1 cellular context compared by ENCODE assay signal in the genomic region with DNA sequence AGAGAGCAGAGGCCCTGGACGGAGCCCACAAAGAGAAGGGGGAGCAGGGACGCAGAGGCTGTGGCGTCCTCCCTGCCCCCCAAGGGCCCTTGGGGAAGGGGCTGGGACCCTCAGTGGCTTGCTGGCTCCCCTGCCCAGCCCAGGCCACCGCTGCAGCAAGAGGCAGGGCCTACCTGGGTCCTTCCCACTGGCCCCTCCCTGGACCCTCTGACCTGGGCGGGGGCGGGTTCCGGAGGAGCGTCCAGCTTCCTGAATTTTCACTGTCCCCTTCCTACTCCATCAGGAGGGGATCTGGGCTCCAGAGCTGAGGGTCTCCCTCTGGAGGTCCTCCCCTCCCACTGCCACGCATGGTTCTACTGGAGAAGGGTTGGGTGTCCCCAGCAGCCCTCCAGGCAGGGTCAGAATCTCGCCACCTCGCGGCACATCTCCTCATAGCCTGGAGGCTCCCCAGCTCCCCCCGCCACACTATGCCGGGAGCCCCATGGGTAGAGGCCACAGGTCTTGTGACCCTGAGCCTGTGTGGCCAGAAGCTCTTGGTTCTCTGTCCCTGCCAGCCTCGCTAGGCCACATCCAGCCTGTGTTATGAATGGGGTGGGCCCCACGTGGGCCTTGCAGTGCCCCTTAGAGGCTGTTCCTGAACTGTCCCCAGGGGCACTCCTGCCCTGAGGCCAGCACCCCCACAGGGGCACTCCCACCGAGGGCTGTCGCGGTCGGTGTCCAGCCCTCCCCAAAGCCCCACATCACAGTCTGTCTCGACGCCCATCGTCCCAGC.
TF ChIP-seq lines count a peak whose summit lies in the region.

No MANE protein-coding gene starts in this region.

TF ChIP-seq in K562, 482 proteins besides CTCF, POLR2A, EP300 and RAD21 (continues in another document):
- no peak for TF ChIP-seq NBN (IDR thresholded peaks at IDR 0.05; ENCODE audit: low read depth)
- TF ChIP-seq, protein P1, sequence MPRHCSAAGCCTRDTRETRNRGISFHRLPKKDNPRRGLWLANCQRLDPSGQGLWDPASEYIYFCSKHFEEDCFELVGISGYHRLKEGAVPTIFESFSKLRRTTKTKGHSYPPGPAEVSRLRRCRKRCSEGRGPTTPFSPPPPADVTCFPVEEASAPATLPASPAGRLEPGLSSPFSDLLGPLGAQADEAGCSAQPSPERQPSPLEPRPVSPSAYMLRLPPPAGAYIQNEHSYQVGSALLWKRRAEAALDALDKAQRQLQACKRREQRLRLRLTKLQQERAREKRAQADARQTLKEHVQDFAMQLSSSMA (CRISPR knock-in tag; IDR thresholded peaks at IDR 0.05): no peak; the same call in 1 of the 2 replicates
- no peak for TF ChIP-seq ZNF695 (CRISPR knock-in tag; IDR thresholded peaks at IDR 0.05)
- TF ChIP-seq, protein P2, sequence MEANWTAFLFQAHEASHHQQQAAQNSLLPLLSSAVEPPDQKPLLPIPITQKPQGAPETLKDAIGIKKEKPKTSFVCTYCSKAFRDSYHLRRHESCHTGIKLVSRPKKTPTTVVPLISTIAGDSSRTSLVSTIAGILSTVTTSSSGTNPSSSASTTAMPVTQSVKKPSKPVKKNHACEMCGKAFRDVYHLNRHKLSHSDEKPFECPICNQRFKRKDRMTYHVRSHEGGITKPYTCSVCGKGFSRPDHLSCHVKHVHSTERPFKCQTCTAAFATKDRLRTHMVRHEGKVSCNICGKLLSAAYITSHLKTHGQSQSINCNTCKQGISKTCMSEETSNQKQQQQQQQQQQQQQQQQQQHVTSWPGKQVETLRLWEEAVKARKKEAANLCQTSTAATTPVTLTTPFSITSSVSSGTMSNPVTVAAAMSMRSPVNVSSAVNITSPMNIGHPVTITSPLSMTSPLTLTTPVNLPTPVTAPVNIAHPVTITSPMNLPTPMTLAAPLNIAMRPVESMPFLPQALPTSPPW (CRISPR knock-in tag; IDR thresholded peaks at IDR 0.05): peak; percentile 86
- no peak for TF ChIP-seq GTF2F1 (IDR thresholded peaks at IDR 0.05; ENCODE audit: low read depth, low read length)
- no peak for TF ChIP-seq JUNB (CRISPR knock-in tag; conservative IDR thresholded peaks at IDR 0.05)
- no peak for TF ChIP-seq BCOR (IDR thresholded peaks at IDR 0.05)
- peak; percentile 54; the same call in 1 of the 2 replicates for TF ChIP-seq TOE1 (IDR thresholded peaks at IDR 0.05; ENCODE audit: borderline replicate concordance)
- no peak for TF ChIP-seq TOE1 (CRISPR knock-in tag; IDR thresholded peaks at IDR 0.05; ENCODE audit: borderline replicate concordance, low read depth)
- TF ChIP-seq, protein P3, sequence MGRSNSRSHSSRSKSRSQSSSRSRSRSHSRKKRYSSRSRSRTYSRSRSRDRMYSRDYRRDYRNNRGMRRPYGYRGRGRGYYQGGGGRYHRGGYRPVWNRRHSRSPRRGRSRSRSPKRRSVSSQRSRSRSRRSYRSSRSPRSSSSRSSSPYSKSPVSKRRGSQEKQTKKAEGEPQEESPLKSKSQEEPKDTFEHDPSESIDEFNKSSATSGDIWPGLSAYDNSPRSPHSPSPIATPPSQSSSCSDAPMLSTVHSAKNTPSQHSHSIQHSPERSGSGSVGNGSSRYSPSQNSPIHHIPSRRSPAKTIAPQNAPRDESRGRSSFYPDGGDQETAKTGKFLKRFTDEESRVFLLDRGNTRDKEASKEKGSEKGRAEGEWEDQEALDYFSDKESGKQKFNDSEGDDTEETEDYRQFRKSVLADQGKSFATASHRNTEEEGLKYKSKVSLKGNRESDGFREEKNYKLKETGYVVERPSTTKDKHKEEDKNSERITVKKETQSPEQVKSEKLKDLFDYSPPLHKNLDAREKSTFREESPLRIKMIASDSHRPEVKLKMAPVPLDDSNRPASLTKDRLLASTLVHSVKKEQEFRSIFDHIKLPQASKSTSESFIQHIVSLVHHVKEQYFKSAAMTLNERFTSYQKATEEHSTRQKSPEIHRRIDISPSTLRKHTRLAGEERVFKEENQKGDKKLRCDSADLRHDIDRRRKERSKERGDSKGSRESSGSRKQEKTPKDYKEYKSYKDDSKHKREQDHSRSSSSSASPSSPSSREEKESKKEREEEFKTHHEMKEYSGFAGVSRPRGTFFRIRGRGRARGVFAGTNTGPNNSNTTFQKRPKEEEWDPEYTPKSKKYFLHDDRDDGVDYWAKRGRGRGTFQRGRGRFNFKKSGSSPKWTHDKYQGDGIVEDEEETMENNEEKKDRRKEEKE (IDR thresholded peaks at IDR 0.05; ENCODE audit: borderline replicate concordance in 1 of 2, control insufficient read depth in 1 of 2, low read depth in 2 of 2, low read length in 1 of 2): no peak
- TF ChIP-seq SUPT5H (IDR thresholded peaks at IDR 0.05): 0 out of 2 replicates have a peak, but pooled peaks have one; percentile 35
- TF ChIP-seq, protein P4, sequence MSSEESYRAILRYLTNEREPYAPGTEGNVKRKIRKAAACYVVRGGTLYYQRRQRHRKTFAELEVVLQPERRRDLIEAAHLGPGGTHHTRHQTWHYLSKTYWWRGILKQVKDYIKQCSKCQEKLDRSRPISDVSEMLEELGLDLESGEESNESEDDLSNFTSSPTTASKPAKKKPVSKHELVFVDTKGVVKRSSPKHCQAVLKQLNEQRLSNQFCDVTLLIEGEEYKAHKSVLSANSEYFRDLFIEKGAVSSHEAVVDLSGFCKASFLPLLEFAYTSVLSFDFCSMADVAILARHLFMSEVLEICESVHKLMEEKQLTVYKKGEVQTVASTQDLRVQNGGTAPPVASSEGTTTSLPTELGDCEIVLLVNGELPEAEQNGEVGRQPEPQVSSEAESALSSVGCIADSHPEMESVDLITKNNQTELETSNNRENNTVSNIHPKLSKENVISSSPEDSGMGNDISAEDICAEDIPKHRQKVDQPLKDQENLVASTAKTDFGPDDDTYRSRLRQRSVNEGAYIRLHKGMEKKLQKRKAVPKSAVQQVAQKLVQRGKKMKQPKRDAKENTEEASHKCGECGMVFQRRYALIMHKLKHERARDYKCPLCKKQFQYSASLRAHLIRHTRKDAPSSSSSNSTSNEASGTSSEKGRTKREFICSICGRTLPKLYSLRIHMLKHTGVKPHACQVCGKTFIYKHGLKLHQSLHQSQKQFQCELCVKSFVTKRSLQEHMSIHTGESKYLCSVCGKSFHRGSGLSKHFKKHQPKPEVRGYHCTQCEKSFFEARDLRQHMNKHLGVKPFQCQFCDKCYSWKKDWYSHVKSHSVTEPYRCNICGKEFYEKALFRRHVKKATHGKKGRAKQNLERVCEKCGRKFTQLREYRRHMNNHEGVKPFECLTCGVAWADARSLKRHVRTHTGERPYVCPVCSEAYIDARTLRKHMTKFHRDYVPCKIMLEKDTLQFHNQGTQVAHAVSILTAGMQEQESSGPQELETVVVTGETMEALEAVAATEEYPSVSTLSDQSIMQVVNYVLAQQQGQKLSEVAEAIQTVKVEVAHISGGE (CRISPR knock-in tag; IDR thresholded peaks at IDR 0.05): no peak
- TF ChIP-seq SMARCA5 (IDR thresholded peaks at IDR 0.05): no peak
- TF ChIP-seq, protein P5, sequence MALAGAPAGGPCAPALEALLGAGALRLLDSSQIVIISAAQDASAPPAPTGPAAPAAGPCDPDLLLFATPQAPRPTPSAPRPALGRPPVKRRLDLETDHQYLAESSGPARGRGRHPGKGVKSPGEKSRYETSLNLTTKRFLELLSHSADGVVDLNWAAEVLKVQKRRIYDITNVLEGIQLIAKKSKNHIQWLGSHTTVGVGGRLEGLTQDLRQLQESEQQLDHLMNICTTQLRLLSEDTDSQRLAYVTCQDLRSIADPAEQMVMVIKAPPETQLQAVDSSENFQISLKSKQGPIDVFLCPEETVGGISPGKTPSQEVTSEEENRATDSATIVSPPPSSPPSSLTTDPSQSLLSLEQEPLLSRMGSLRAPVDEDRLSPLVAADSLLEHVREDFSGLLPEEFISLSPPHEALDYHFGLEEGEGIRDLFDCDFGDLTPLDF (CRISPR knock-in tag; IDR thresholded peaks at IDR 0.05): no peak
- no peak for TF ChIP-seq MCM2 (IDR thresholded peaks at IDR 0.05; ENCODE audit: low read depth)
- no peak for TF ChIP-seq ZNF143 (CRISPR knock-in tag; IDR thresholded peaks at IDR 0.05)
- TF ChIP-seq, protein P6, sequence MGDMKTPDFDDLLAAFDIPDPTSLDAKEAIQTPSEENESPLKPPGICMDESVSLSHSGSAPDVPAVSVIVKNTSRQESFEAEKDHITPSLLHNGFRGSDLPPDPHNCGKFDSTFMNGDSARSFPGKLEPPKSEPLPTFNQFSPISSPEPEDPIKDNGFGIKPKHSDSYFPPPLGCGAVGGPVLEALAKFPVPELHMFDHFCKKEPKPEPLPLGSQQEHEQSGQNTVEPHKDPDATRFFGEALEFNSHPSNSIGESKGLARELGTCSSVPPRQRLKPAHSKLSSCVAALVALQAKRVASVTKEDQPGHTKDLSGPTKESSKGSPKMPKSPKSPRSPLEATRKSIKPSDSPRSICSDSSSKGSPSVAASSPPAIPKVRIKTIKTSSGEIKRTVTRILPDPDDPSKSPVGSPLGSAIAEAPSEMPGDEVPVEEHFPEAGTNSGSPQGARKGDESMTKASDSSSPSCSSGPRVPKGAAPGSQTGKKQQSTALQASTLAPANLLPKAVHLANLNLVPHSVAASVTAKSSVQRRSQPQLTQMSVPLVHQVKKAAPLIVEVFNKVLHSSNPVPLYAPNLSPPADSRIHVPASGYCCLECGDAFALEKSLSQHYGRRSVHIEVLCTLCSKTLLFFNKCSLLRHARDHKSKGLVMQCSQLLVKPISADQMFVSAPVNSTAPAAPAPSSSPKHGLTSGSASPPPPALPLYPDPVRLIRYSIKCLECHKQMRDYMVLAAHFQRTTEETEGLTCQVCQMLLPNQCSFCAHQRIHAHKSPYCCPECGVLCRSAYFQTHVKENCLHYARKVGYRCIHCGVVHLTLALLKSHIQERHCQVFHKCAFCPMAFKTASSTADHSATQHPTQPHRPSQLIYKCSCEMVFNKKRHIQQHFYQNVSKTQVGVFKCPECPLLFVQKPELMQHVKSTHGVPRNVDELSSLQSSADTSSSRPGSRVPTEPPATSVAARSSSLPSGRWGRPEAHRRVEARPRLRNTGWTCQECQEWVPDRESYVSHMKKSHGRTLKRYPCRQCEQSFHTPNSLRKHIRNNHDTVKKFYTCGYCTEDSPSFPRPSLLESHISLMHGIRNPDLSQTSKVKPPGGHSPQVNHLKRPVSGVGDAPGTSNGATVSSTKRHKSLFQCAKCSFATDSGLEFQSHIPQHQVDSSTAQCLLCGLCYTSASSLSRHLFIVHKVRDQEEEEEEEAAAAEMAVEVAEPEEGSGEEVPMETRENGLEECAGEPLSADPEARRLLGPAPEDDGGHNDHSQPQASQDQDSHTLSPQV (IDR thresholded peaks at IDR 0.05): peak; percentile 62; the same call in 1 of the 2 replicates
- TF ChIP-seq ZBTB7A (IDR thresholded peaks at IDR 0.05; ENCODE audit: borderline replicate concordance, control insufficient read depth, low read depth, low read length): peak; percentile 97
- TF ChIP-seq, protein P7, sequence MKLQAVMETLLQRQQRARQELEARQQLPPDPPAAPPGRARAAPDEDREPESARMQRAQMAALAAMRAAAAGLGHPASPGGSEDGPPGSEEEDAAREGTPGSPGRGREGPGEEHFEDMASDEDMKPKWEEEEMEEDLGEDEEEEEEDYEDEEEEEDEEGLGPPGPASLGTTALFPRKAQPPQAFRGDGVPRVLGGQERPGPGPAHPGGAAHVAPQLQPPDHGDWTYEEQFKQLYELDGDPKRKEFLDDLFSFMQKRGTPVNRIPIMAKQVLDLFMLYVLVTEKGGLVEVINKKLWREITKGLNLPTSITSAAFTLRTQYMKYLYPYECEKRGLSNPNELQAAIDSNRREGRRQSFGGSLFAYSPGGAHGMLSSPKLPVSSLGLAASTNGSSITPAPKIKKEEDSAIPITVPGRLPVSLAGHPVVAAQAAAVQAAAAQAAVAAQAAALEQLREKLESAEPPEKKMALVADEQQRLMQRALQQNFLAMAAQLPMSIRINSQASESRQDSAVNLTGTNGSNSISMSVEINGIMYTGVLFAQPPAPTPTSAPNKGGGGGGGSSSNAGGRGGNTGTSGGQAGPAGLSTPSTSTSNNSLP (IDR thresholded peaks at IDR 0.05; ENCODE audit: borderline replicate concordance, low read depth, low read length): no peak
- TF ChIP-seq, protein P8, sequence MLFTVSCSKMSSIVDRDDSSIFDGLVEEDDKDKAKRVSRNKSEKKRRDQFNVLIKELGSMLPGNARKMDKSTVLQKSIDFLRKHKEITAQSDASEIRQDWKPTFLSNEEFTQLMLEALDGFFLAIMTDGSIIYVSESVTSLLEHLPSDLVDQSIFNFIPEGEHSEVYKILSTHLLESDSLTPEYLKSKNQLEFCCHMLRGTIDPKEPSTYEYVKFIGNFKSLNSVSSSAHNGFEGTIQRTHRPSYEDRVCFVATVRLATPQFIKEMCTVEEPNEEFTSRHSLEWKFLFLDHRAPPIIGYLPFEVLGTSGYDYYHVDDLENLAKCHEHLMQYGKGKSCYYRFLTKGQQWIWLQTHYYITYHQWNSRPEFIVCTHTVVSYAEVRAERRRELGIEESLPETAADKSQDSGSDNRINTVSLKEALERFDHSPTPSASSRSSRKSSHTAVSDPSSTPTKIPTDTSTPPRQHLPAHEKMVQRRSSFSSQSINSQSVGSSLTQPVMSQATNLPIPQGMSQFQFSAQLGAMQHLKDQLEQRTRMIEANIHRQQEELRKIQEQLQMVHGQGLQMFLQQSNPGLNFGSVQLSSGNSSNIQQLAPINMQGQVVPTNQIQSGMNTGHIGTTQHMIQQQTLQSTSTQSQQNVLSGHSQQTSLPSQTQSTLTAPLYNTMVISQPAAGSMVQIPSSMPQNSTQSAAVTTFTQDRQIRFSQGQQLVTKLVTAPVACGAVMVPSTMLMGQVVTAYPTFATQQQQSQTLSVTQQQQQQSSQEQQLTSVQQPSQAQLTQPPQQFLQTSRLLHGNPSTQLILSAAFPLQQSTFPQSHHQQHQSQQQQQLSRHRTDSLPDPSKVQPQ (CRISPR knock-in tag; IDR thresholded peaks at IDR 0.05; ENCODE audit: borderline replicate concordance): no peak
- TF ChIP-seq PHF20 (IDR thresholded peaks at IDR 0.05; ENCODE audit: partially characterized antibody): peak; percentile 27
- no peak for TF ChIP-seq PRPF4 (IDR thresholded peaks at IDR 0.05; ENCODE audit: insufficient read depth, low read depth, low read length, poor library complexity, severe bottlenecking)
- peak; percentile 12 for TF ChIP-seq TBP (optimal IDR thresholded peaks at IDR 0.05; ENCODE audit: low read depth, low read length)
- TF ChIP-seq, protein P9, sequence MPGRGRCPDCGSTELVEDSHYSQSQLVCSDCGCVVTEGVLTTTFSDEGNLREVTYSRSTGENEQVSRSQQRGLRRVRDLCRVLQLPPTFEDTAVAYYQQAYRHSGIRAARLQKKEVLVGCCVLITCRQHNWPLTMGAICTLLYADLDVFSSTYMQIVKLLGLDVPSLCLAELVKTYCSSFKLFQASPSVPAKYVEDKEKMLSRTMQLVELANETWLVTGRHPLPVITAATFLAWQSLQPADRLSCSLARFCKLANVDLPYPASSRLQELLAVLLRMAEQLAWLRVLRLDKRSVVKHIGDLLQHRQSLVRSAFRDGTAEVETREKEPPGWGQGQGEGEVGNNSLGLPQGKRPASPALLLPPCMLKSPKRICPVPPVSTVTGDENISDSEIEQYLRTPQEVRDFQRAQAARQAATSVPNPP (IDR thresholded peaks at IDR 0.05; ENCODE audit: borderline replicate concordance, insufficient read depth, insufficient read length): no peak
- no peak for TF ChIP-seq SIN3B (IDR thresholded peaks at IDR 0.05; ENCODE audit: low read depth)
- no peak for TF ChIP-seq SLC30A9 (CRISPR knock-in tag; IDR thresholded peaks at IDR 0.05)
- no peak for TF ChIP-seq PCBP2 (IDR thresholded peaks at IDR 0.05; ENCODE audit: low read depth, low read length, poor library complexity, severe bottlenecking)
- peak; percentile 47 for TF ChIP-seq TAF1 (IDR thresholded peaks at IDR 0.05; ENCODE audit: control insufficient read depth, extremely low read depth, insufficient read depth, low read length, severe bottlenecking)
- no peak for TF ChIP-seq RFX5 (IDR thresholded peaks at IDR 0.05; ENCODE audit: low read depth, low read length)
